ENCODE assay signal across 1 cellular context in the genomic region with DNA sequence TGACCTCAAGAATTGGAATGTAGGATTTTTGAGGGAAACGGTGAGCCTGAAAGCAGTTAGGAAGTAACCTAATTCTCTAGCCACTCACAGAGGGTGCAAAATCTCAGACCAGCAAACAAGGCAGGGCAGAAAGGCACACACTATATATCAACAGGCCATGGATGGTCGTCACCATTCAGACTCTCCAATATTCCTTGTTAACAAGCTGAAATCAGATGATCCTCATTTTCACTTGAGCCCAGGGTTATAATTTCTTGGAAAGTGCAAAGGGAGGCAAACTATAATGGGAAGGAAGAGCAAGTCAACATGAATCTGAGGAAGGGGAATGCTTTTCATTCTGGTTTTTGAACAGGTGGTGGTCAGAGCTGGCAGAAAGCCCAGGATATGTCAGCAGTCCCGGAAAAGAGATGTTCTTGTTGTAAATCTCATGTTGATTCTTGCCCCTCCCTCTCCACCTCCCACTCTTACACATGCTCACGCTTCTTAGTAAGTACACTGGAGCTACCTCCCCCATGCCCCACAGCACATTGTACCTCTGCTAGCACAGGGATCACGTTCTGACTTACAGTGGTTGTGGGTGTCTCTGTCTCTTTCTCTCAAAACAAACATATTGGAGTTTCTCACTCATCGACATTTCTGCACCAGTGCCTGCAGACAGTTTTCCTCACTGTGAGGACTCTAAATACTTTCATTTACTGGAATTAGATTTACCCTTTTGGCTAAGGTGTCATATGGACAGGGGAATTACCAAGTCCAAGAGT.
TF ChIP-seq lines count a peak whose summit lies in the region.

No MANE protein-coding gene starts in this region.

TF ChIP-seq in GM12878, 131 proteins besides CTCF, POLR2A, EP300 and RAD21 (continued from another document and continues in another):
- TF ChIP-seq, protein P1, sequence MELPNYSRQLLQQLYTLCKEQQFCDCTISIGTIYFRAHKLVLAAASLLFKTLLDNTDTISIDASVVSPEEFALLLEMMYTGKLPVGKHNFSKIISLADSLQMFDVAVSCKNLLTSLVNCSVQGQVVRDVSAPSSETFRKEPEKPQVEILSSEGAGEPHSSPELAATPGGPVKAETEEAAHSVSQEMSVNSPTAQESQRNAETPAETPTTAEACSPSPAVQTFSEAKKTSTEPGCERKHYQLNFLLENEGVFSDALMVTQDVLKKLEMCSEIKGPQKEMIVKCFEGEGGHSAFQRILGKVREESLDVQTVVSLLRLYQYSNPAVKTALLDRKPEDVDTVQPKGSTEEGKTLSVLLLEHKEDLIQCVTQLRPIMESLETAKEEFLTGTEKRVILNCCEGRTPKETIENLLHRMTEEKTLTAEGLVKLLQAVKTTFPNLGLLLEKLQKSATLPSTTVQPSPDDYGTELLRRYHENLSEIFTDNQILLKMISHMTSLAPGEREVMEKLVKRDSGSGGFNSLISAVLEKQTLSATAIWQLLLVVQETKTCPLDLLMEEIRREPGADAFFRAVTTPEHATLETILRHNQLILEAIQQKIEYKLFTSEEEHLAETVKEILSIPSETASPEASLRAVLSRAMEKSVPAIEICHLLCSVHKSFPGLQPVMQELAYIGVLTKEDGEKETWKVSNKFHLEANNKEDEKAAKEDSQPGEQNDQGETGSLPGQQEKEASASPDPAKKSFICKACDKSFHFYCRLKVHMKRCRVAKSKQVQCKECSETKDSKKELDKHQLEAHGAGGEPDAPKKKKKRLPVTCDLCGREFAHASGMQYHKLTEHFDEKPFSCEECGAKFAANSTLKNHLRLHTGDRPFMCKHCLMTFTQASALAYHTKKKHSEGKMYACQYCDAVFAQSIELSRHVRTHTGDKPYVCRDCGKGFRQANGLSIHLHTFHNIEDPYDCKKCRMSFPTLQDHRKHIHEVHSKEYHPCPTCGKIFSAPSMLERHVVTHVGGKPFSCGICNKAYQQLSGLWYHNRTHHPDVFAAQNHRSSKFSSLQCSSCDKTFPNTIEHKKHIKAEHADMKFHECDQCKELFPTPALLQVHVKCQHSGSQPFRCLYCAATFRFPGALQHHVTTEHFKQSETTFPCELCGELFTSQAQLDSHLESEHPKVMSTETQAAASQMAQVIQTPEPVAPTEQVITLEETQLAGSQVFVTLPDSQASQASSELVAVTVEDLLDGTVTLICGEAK (IDR thresholded peaks at IDR 0.05; ENCODE audit: borderline replicate concordance), result no peak
- TF ChIP-seq, protein P2, sequence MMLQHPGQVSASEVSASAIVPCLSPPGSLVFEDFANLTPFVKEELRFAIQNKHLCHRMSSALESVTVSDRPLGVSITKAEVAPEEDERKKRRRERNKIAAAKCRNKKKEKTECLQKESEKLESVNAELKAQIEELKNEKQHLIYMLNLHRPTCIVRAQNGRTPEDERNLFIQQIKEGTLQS (IDR thresholded peaks at IDR 0.05; ENCODE audit: borderline replicate concordance, extremely low read depth, low read depth, low read length), result no peak
- TF ChIP-seq HDAC2 (IDR thresholded peaks at IDR 0.05) (no peak), ETV6 (conservative IDR thresholded peaks at IDR 0.05 in 1 of 2, IDR thresholded peaks at IDR 0.05 in 1 of 2; ENCODE audit: borderline replicate concordance in 1 of 2, low read depth in 1 of 2) (no peak; a peak in 1 of 4 replicates), EED (IDR thresholded peaks at IDR 0.05; ENCODE audit: low read depth) (peak; percentile 31; the same call in 1 of the 2 replicates), BCL11A (IDR thresholded peaks at IDR 0.05; ENCODE audit: low read depth, low read length) (peak; percentile 18; the same call in 1 of the 2 replicates), IKZF1 (conservative IDR thresholded peaks at IDR 0.05) (0 out of 2 replicates have a peak, but pooled peaks have one; percentile 87), SRF (IDR thresholded peaks at IDR 0.05; ENCODE audit: low read depth in 2 of 2, low read length in 2 of 2) (no peak), FOXK2 (IDR thresholded peaks at IDR 0.05) (no peak; the same call in 1 of the 2 replicates), DPF2 (IDR thresholded peaks at IDR 0.05) (0 out of 2 replicates have a peak, but pooled peaks have one; percentile 81), BHLHE40 (IDR thresholded peaks at IDR 0.05; ENCODE audit: borderline replicate concordance in 1 of 2, low read depth in 2 of 2, low read length in 1 of 2) (peak; percentile 96 to 98), SUZ12 (IDR thresholded peaks at IDR 0.05; ENCODE audit: unreplicated experiment) (no peak), YBX1 (IDR thresholded peaks at IDR 0.05) (no peak), RCOR1 (conservative IDR thresholded peaks at IDR 0.05; ENCODE audit: low read depth, low read length) (no peak), SMC3 (IDR thresholded peaks at IDR 0.05; ENCODE audit: borderline replicate concordance, low read length) (no peak), SREBF1 (IDR thresholded peaks at IDR 0.05; ENCODE audit: low read length) (no peak), ZBED1 (IDR thresholded peaks at IDR 0.05; ENCODE audit: borderline replicate concordance) (no peak), SIN3A (IDR thresholded peaks at IDR 0.05; ENCODE audit: low read depth, low read length) (no peak), CREB1 (IDR thresholded peaks at IDR 0.05; ENCODE audit: low read depth) (0 out of 2 replicates have a peak, but pooled peaks have one; percentile 32), JUND (IDR thresholded peaks at IDR 0.05; ENCODE audit: low read depth, low read length) (no peak), ATF7 (IDR thresholded peaks at IDR 0.05; ENCODE audit: low read depth) (peak; percentile 69), PML (IDR thresholded peaks at IDR 0.05; ENCODE audit: low read length) (no peak), POLR2AphosphoS5 (IDR thresholded peaks at IDR 0.05; ENCODE audit: low read length) (no peak), BACH1 (IDR thresholded peaks at IDR 0.05; ENCODE audit: borderline replicate concordance) (0 out of 2 replicates have a peak, but pooled peaks have one; percentile 16), ZNF384 (IDR thresholded peaks at IDR 0.05; ENCODE audit: borderline replicate concordance, low read depth, low read length) (no peak), BMI1 (IDR thresholded peaks at IDR 0.05; ENCODE audit: borderline replicate concordance) (no peak), NR2F1 (conservative IDR thresholded peaks at IDR 0.05) (peak; percentile 26; the same call in 1 of the 2 replicates), HCFC1 (IDR thresholded peaks at IDR 0.05; ENCODE audit: low read length) (no peak), MYB (IDR thresholded peaks at IDR 0.05; ENCODE audit: borderline replicate concordance, low read depth, low read length) (no peak), GATAD2B (conservative IDR thresholded peaks at IDR 0.05; ENCODE audit: low read depth) (peak; percentile 41; the same call in 1 of the 2 replicates), SMAD1 (IDR thresholded peaks at IDR 0.05; ENCODE audit: low read depth, partially characterized antibody) (peak; percentile 93), IRF4 (IDR thresholded peaks at IDR 0.05; ENCODE audit: low read depth, low read length) (0 out of 2 replicates have a peak, but pooled peaks have one; percentile 19), CBFB (IDR thresholded peaks at IDR 0.05; ENCODE audit: low read depth) (no peak)
- TF ChIP-seq, protein P3, sequence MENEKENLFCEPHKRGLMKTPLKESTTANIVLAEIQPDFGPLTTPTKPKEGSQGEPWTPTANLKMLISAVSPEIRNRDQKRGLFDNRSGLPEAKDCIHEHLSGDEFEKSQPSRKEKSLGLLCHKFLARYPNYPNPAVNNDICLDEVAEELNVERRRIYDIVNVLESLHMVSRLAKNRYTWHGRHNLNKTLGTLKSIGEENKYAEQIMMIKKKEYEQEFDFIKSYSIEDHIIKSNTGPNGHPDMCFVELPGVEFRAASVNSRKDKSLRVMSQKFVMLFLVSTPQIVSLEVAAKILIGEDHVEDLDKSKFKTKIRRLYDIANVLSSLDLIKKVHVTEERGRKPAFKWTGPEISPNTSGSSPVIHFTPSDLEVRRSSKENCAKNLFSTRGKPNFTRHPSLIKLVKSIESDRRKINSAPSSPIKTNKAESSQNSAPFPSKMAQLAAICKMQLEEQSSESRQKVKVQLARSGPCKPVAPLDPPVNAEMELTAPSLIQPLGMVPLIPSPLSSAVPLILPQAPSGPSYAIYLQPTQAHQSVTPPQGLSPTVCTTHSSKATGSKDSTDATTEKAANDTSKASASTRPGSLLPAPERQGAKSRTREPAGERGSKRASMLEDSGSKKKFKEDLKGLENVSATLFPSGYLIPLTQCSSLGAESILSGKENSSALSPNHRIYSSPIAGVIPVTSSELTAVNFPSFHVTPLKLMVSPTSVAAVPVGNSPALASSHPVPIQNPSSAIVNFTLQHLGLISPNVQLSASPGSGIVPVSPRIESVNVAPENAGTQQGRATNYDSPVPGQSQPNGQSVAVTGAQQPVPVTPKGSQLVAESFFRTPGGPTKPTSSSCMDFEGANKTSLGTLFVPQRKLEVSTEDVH (IDR thresholded peaks at IDR 0.05; ENCODE audit: low read depth, partially characterized antibody), result no peak
- TF ChIP-seq, protein P4, sequence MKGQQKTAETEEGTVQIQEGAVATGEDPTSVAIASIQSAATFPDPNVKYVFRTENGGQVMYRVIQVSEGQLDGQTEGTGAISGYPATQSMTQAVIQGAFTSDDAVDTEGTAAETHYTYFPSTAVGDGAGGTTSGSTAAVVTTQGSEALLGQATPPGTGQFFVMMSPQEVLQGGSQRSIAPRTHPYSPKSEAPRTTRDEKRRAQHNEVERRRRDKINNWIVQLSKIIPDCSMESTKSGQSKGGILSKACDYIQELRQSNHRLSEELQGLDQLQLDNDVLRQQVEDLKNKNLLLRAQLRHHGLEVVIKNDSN (IDR thresholded peaks at IDR 0.05; ENCODE audit: borderline replicate concordance, extremely low read length, insufficient read depth, low read depth, low read length), result no peak
- TF ChIP-seq, protein P5, sequence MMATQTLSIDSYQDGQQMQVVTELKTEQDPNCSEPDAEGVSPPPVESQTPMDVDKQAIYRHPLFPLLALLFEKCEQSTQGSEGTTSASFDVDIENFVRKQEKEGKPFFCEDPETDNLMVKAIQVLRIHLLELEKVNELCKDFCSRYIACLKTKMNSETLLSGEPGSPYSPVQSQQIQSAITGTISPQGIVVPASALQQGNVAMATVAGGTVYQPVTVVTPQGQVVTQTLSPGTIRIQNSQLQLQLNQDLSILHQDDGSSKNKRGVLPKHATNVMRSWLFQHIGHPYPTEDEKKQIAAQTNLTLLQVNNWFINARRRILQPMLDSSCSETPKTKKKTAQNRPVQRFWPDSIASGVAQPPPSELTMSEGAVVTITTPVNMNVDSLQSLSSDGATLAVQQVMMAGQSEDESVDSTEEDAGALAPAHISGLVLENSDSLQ (IDR thresholded peaks at IDR 0.05), result peak; percentile 82
- TF ChIP-seq, protein P6, sequence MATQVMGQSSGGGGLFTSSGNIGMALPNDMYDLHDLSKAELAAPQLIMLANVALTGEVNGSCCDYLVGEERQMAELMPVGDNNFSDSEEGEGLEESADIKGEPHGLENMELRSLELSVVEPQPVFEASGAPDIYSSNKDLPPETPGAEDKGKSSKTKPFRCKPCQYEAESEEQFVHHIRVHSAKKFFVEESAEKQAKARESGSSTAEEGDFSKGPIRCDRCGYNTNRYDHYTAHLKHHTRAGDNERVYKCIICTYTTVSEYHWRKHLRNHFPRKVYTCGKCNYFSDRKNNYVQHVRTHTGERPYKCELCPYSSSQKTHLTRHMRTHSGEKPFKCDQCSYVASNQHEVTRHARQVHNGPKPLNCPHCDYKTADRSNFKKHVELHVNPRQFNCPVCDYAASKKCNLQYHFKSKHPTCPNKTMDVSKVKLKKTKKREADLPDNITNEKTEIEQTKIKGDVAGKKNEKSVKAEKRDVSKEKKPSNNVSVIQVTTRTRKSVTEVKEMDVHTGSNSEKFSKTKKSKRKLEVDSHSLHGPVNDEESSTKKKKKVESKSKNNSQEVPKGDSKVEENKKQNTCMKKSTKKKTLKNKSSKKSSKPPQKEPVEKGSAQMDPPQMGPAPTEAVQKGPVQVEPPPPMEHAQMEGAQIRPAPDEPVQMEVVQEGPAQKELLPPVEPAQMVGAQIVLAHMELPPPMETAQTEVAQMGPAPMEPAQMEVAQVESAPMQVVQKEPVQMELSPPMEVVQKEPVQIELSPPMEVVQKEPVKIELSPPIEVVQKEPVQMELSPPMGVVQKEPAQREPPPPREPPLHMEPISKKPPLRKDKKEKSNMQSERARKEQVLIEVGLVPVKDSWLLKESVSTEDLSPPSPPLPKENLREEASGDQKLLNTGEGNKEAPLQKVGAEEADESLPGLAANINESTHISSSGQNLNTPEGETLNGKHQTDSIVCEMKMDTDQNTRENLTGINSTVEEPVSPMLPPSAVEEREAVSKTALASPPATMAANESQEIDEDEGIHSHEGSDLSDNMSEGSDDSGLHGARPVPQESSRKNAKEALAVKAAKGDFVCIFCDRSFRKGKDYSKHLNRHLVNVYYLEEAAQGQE (IDR thresholded peaks at IDR 0.05; ENCODE audit: low read depth, low read length), result no peak
- TF ChIP-seq, protein P7, sequence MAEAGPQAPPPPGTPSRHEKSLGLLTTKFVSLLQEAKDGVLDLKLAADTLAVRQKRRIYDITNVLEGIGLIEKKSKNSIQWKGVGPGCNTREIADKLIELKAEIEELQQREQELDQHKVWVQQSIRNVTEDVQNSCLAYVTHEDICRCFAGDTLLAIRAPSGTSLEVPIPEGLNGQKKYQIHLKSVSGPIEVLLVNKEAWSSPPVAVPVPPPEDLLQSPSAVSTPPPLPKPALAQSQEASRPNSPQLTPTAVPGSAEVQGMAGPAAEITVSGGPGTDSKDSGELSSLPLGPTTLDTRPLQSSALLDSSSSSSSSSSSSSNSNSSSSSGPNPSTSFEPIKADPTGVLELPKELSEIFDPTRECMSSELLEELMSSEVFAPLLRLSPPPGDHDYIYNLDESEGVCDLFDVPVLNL (IDR thresholded peaks at IDR 0.05; ENCODE audit: low read depth, low read length), result no peak
- TF ChIP-seq, protein P8, sequence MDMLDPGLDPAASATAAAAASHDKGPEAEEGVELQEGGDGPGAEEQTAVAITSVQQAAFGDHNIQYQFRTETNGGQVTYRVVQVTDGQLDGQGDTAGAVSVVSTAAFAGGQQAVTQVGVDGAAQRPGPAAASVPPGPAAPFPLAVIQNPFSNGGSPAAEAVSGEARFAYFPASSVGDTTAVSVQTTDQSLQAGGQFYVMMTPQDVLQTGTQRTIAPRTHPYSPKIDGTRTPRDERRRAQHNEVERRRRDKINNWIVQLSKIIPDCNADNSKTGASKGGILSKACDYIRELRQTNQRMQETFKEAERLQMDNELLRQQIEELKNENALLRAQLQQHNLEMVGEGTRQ (IDR thresholded peaks at IDR 0.05; ENCODE audit: borderline replicate concordance, low read depth, low read length), result no peak
- TF ChIP-seq, protein P9, sequence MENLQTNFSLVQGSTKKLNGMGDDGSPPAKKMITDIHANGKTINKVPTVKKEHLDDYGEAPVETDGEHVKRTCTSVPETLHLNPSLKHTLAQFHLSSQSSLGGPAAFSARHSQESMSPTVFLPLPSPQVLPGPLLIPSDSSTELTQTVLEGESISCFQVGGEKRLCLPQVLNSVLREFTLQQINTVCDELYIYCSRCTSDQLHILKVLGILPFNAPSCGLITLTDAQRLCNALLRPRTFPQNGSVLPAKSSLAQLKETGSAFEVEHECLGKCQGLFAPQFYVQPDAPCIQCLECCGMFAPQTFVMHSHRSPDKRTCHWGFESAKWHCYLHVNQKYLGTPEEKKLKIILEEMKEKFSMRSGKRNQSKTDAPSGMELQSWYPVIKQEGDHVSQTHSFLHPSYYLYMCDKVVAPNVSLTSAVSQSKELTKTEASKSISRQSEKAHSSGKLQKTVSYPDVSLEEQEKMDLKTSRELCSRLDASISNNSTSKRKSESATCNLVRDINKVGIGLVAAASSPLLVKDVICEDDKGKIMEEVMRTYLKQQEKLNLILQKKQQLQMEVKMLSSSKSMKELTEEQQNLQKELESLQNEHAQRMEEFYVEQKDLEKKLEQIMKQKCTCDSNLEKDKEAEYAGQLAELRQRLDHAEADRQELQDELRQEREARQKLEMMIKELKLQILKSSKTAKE (IDR thresholded peaks at IDR 0.05; ENCODE audit: low read depth, poor library complexity, severe bottlenecking), result peak; percentile 44
